ENCODE assay signal across 8 cellular contexts in the genomic region with DNA sequence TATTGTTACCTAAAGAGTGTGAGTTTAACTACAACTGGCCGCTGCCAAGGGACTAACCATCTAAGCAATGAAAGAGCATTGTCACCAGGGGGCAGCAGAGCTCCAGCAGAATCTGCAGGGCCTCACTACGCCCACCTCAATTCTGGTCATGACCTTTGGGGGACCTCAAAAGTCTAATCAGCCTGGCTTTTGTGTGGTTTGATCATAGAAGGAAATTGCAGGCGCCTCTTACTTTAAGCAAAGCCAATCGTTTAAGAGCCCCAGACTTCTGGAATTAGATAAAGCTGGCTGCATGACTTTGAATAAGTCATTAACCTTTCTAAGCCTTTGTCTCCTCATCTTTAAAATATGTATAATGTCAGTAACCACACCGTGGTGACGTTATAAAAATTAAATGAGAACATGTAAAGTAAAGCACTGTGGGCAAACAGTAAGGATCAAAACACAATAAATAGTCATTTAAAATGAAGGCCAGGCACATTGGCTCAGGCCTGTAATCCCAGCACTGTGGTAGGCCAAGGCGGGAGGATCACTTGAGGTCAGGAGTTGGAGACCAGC. TPM values are rescaled to one million over a fixed set of nuclear protein-coding genes. Genes with fewer than 3 reads are reported as not detected.
DNase-seq lines count a peak whose midpoint lies in the region; ATAC-seq and TF ChIP-seq lines count a peak whose summit lies in the region.

No MANE protein-coding gene starts in this region.

- H4K5ac ChIP-seq in H9 (ENCODE audit: insufficient read length, low read depth, low read length) = no peak overlapping the region

- H3K27me3 ChIP-seq in H9 (ENCODE audit: insufficient read depth, low read length) (no peaks in the 10 kb centered on the region), body of pancreas (peaks cover 0 to 4% of the 10 kb centered on the region in 2 donors), upper lobe of right lung (peaks cover 5% of the 10 kb centered on the region)

- H4K91ac ChIP-seq in H9 (ENCODE audit: insufficient read length, low read depth, low read length) = no peak overlapping the region

- ATAC-seq in body of pancreas = no peak
- peak; percentile 64 for ATAC-seq in upper lobe of right lung
- ATAC-seq in HG02588 (IDR thresholded peaks at IDR 0.05; ENCODE audit: unreplicated experiment) = no peak
- no peak for ATAC-seq in HG02973 (IDR thresholded peaks at IDR 0.05; ENCODE audit: unreplicated experiment)

- H2BK5ac ChIP-seq in H9 (ENCODE audit: insufficient read length, low read length) = no peak overlapping the region

- DNase-seq in DMS114 treated with DMSO at 0.1 percent for 48 hours (lab: John Stamatoyannopoulos, UW; ENCODE audit: unreplicated experiment) = peak; percentile 30
- peak; percentile 83 for DNase-seq in H9
- peak; percentile 56 for DNase-seq in OCI-M1 (lab: John Stamatoyannopoulos, UW)
- DNase-seq in body of pancreas = peak; percentile 30 to 50 (median 34)
- peak; percentile 31 to 67 for DNase-seq in lung microvascular endothelial cell (ENCODE audit: low read depth in 2 of 2)
- no peak for DNase-seq in upper lobe of right lung

- no peak overlapping the region for H3K23ac ChIP-seq in H9 (ENCODE audit: insufficient read length, low read depth, low read length)

- no peak overlapping the region for H3K27ac Mint-ChIP-seq in H9

- WGBS in H9 (ENCODE audit: extremely low coverage, insufficient read length, low lambda C conversion rate) = no CpG with 5 or more reads among the region's 7 CpGs
- 39 to 43% methylated on average over 7 of the region's 7 CpGs for WGBS in body of pancreas, 2 donors

- H3K79me2 ChIP-seq in H9 (ENCODE audit: insufficient read depth, low read length) = no peaks in the 10 kb centered on the region

- H3K9me3 Mint-ChIP-seq in H9 = no peaks in the 10 kb centered on the region; a peak in 1 of 5 replicates

- no peaks in the 10 kb centered on the region for H3K36me3 ChIP-seq in body of pancreas (replicated peaks in 1 of 2; ENCODE audit: insufficient read depth in 1 of 2, low read depth in 2 of 2)
- H3K36me3 ChIP-seq in upper lobe of right lung = no peaks in the 10 kb centered on the region

- no peaks in the 10 kb centered on the region for H3K9me3 ChIP-seq in H9 (ENCODE audit: control insufficient read depth, low read depth, low read length)
- H3K9me3 ChIP-seq in body of pancreas = no peaks in the 10 kb centered on the region
- no peaks in the 10 kb centered on the region for H3K9me3 ChIP-seq in upper lobe of right lung

- no peak overlapping the region for H2BK120ac ChIP-seq in H9 (ENCODE audit: low read depth, low read length, poor library complexity, severe bottlenecking)

- no peak overlapping the region for H3K9ac ChIP-seq in H9 (ENCODE audit: extremely low read depth, insufficient read length, low read length)

- H3K4me3 ChIP-seq in body of pancreas = no peak overlapping the region
- H3K4me3 ChIP-seq in upper lobe of right lung = no peak overlapping the region

- H2AK5ac ChIP-seq in H9 (ENCODE audit: insufficient read length, low read length) = no peak overlapping the region

- no peak overlapping the region for H3K4ac ChIP-seq in H9 (ENCODE audit: low read depth, low read length)

- H2BK12ac ChIP-seq in H9 (ENCODE audit: insufficient read length, low read depth, low read length) = no peak overlapping the region

- no peaks in the 10 kb centered on the region for H3K36me3 Mint-ChIP-seq in H9 (ENCODE audit: insufficient read depth in 1 of 3, low read depth in 3 of 3)

- H3K18ac ChIP-seq in H9 (ENCODE audit: insufficient read length, low read depth, low read length) = no peak overlapping the region

- H3K4me1 Mint-ChIP-seq in H9 = peaks cover 0 to 5% of the 10 kb centered on the region in 2 experiments; a peak in 1 of 4 replicates

- no peak for TF ChIP-seq POLR2A in body of pancreas (IDR thresholded peaks at IDR 0.05)

- TF ChIP-seq CTCF in H9 (conservative IDR thresholded peaks at IDR 0.05) (peak; percentile 93), body of pancreas (IDR thresholded peaks at IDR 0.05) (peak in 6 of 7 experiments; percentile 33 to 49 (median 46)), upper lobe of right lung (IDR thresholded peaks at IDR 0.05) (peak; percentile 62)

- no peak overlapping the region for H3K14ac ChIP-seq in H9 (ENCODE audit: insufficient read depth, low read length)

- H3K4me3 Mint-ChIP-seq in H9 = no peak overlapping the region

- H3K4me1 ChIP-seq in H9 (ENCODE audit: insufficient read depth, low read length) (no peaks in the 10 kb centered on the region), body of pancreas (no peaks in the 10 kb centered on the region), upper lobe of right lung (no peaks in the 10 kb centered on the region)

- intact Hi-C loops in body of pancreas (cut with DNase I) = no loop called here
- intact Hi-C loops in upper lobe of right lung (cut with DNase I) = no loop called here

- H4K20me1 ChIP-seq in H9 (ENCODE audit: control insufficient read depth, insufficient read depth, insufficient read length) = no peaks in the 10 kb centered on the region

- H2BK15ac ChIP-seq in H9 (ENCODE audit: low read depth, low read length) = no peak overlapping the region

- no peak overlapping the region for H3K4me2 ChIP-seq in H9 (ENCODE audit: insufficient read depth, insufficient read length, low read length)

- no peak overlapping the region for H3K56ac ChIP-seq in H9 (ENCODE audit: insufficient read length, low read depth, low read length)

- H3K27me3 Mint-ChIP-seq in H9 (ENCODE audit: low read depth) = peaks cover 19% of the 10 kb centered on the region

- H4K8ac ChIP-seq in H9 (replicated peaks; ENCODE audit: insufficient read length, low read depth, low read length) = no peak overlapping the region

- no peak overlapping the region for H3T11ph ChIP-seq in H9 (ENCODE audit: low read length)

- H3K27ac ChIP-seq in H9 (ENCODE audit: insufficient read length, low read depth, low read length) (no peak overlapping the region), body of pancreas (no peak overlapping the region), upper lobe of right lung (no peak overlapping the region)

- H2AFZ ChIP-seq in H9 (ENCODE audit: low read length) = no peak overlapping the region

- H3K23me2 ChIP-seq in H9 (ENCODE audit: insufficient read length, low read depth, low read length, poor library complexity, severe bottlenecking) = no peaks in the 10 kb centered on the region

- no peak overlapping the region for H2BK20ac ChIP-seq in H9 (ENCODE audit: low read depth, low read length, poor library complexity, severe bottlenecking)

- no peaks in the 10 kb centered on the region for H3K79me1 ChIP-seq in H9 (ENCODE audit: insufficient read depth, low read depth, low read length, poor library complexity, severe bottlenecking)

RNA-seq across cellular contexts. Expression of gene TBX3, which starts 58.6 kb away (rescaled TPM):
- total RNA-seq in H9 (2021) = 0.04 and 0.07 TPM in 2 replicates
- 1 to 10 TPM; 4.2 to 7.6 TPM for total RNA-seq in body of pancreas
- total RNA-seq in lung microvascular endothelial cell = 0.44 and 0.99 TPM in 2 replicates
- total RNA-seq in upper lobe of right lung = 35.9 TPM
